9 cellular contexts compared by ENCODE assay signal in genomic region chr1:119549719-119550141, GRCh38. TPM values are rescaled to one million over a fixed set of nuclear protein-coding genes. Genes with fewer than 3 reads are reported as not detected.
DNase-seq lines count a peak whose midpoint lies in the region; ATAC-seq, FAIRE-seq and TF ChIP-seq lines count a peak whose summit lies in the region.
"Had no signal": no experiment of that assay in that cellular context is flagged by ENCODE, and none has a peak within 500 bp of the region (broad histone marks: within the 10 kb centered on the region; RNA-seq: fewer than 3 reads in every experiment).

No MANE protein-coding gene starts in this region.

- DNase-seq in AG08396 (ENCODE audit: low spot score) (peak; percentile 34), GM13977 (ENCODE audit: low spot score) (peak; percentile 11), HPDE6-E6E7 (ENCODE audit: extremely low spot score) (peak; percentile 12), NCI-H774 (lab: John Stamatoyannopoulos, UW) (peak; percentile 53), body of pancreas (peak; percentile 64 to 81 (median 69)), kidney (no peak), stomach (peak; percentile 39)
- DNase-seq in activated T-helper 2 cell treated with anti-CD3 and anti-CD28 coated beads, Interferon-gamma antibody, Interleukin-2, Interleukin-4, amounts not matched to agents 10 μg/mL and 5 μg/mL and 100 μg/mL, durations not matched to agents 14 hours and 24 hours and 36 hours (ENCODE audit: low spot score) = no peak

- no peak for FAIRE-seq in kidney (lab: Jason Lieb, UNC)

- H3K9me3 Mint-ChIP-seq in activated T-helper 2 cell treated with anti-CD3 and anti-CD28 coated beads, Interferon-gamma antibody, Interleukin-2, Interleukin-4, amounts not matched to agents 10 μg/mL and 5 μg/mL and 100 μg/mL, durations not matched to agents 14 hours and 24 hours and 36 hours = no peaks in the 10 kb centered on the region

- intact Hi-C loops in body of pancreas (cut with DNase I) = no loop called here
- intact Hi-C loops in kidney (cut with DNase I) = no loop called here
- intact Hi-C loops in stomach (cut with DNase I; ENCODE audit: low total_unique reads) = no loop called here
- intact Hi-C loops in activated T-helper 2 cell treated with anti-CD3 and anti-CD28 coated beads, Interferon-gamma antibody, Interleukin-2, Interleukin-4, amounts not matched to agents 10 μg/mL and 5 μg/mL and 100 μg/mL, durations not matched to agents 14 hours and 24 hours and 36 hours (cut with micrococcal nuclease) = no loop called here

- in situ Hi-C loops in GM13977 (cut with MboI; ENCODE audit: low pct_unique_long_range_greater_than_20kb, low sequenced_read_pairs, unreplicated experiment) = no loop called here

- 52 to 65% methylated on average over 4 to 5 of the region's 5 CpGs for WGBS in body of pancreas, 2 donors
- WGBS in stomach, 5 donors = 58 to 65% (median 62%) methylated on average over 5 of the region's 5 CpGs

- TF ChIP-seq CTCF in GM13977 (IDR thresholded peaks at IDR 0.05; ENCODE audit: extremely low read depth, insufficient read depth, missing control alignments) = peak; percentile 66
- peak; percentile 32 to 66 (median 56) for TF ChIP-seq CTCF in body of pancreas (IDR thresholded peaks at IDR 0.05)
- peak; percentile 49 for TF ChIP-seq CTCF in kidney (IDR thresholded peaks at IDR 0.05; ENCODE audit: borderline replicate concordance, extremely low read depth, insufficient read depth)
- peak in 3 of 7 experiments; percentile 23 to 33 (median 31) for TF ChIP-seq CTCF in stomach (IDR thresholded peaks at IDR 0.05)

- peak; percentile 57 for ATAC-seq in body of pancreas

- H3K4me1 ChIP-seq in body of pancreas = peaks cover 38% of the 10 kb centered on the region
- peaks cover 0 to 6% of the 10 kb centered on the region in 2 donors for H3K4me1 ChIP-seq in kidney (ENCODE audit: control insufficient read depth in 1 of 2, insufficient read depth in 1 of 2, low read depth in 1 of 2, low read length in 2 of 2)
- peaks cover 0 to 15% (median 11%) of the 10 kb centered on the region in 4 donors for H3K4me1 ChIP-seq in stomach

- no peak overlapping the region for H3K4me3 Mint-ChIP-seq in activated T-helper 2 cell treated with anti-CD3 and anti-CD28 coated beads, Interferon-gamma antibody, Interleukin-2, Interleukin-4, amounts not matched to agents 10 μg/mL and 5 μg/mL and 100 μg/mL, durations not matched to agents 14 hours and 24 hours and 36 hours (ENCODE audit: low read depth)

- H3K27ac Mint-ChIP-seq in activated T-helper 2 cell treated with anti-CD3 and anti-CD28 coated beads, Interferon-gamma antibody, Interleukin-2, Interleukin-4, amounts not matched to agents 10 μg/mL and 5 μg/mL and 100 μg/mL, durations not matched to agents 14 hours and 24 hours and 36 hours = no peak overlapping the region

- no peak for TF ChIP-seq POLR2A in body of pancreas (IDR thresholded peaks at IDR 0.05)
- TF ChIP-seq POLR2A in stomach (IDR thresholded peaks at IDR 0.05) = no peak

- H3K27me3 Mint-ChIP-seq in activated T-helper 2 cell treated with anti-CD3 and anti-CD28 coated beads, Interferon-gamma antibody, Interleukin-2, Interleukin-4, amounts not matched to agents 10 μg/mL and 5 μg/mL and 100 μg/mL, durations not matched to agents 14 hours and 24 hours and 36 hours (ENCODE audit: low read depth) = no peaks in the 10 kb centered on the region

- H3K9me3 ChIP-seq in body of pancreas (no peaks in the 10 kb centered on the region), kidney (ENCODE audit: control insufficient read depth in 1 of 2, low read length in 2 of 2) (no peaks in the 10 kb centered on the region), stomach (no peaks in the 10 kb centered on the region)

- TF ChIP-seq EP300 in stomach (IDR thresholded peaks at IDR 0.05) = no peak

- no peaks in the 10 kb centered on the region for H3K36me3 Mint-ChIP-seq in activated T-helper 2 cell treated with anti-CD3 and anti-CD28 coated beads, Interferon-gamma antibody, Interleukin-2, Interleukin-4, amounts not matched to agents 10 μg/mL and 5 μg/mL and 100 μg/mL, durations not matched to agents 14 hours and 24 hours and 36 hours (ENCODE audit: low read depth)

- H3K36me3 ChIP-seq in body of pancreas (replicated peaks in 1 of 2; ENCODE audit: insufficient read depth in 1 of 2, low read depth in 2 of 2) (no peaks in the 10 kb centered on the region), kidney (ENCODE audit: control insufficient read depth in 1 of 2, insufficient read depth in 2 of 2, low read length in 2 of 2) (no peaks in the 10 kb centered on the region), stomach (no peaks in the 10 kb centered on the region)

- H3K27ac ChIP-seq in body of pancreas (no peak overlapping the region), kidney (ENCODE audit: low read depth in 2 of 2, low read length in 2 of 2) (no peak overlapping the region), stomach (no peak overlapping the region)

- no peaks in the 10 kb centered on the region for H3K4me1 Mint-ChIP-seq in activated T-helper 2 cell treated with anti-CD3 and anti-CD28 coated beads, Interferon-gamma antibody, Interleukin-2, Interleukin-4, amounts not matched to agents 10 μg/mL and 5 μg/mL and 100 μg/mL, durations not matched to agents 14 hours and 24 hours and 36 hours (ENCODE audit: low read depth)

- no peak overlapping the region for H3K4me3 ChIP-seq in body of pancreas
- H3K4me3 ChIP-seq in kidney (ENCODE audit: low read length in 2 of 2) = no peak overlapping the region
- no peak overlapping the region for H3K4me3 ChIP-seq in stomach

- H3K9ac ChIP-seq in kidney (ENCODE audit: low read length in 2 of 2) = no peak overlapping the region

- no peaks in the 10 kb centered on the region for H3K27me3 ChIP-seq in body of pancreas
- no peaks in the 10 kb centered on the region for H3K27me3 ChIP-seq in stomach

RNA-seq across cellular contexts. Expression of gene HSD3B1, which starts 42.7 kb away (rescaled TPM):
- not detected for total RNA-seq in body of pancreas
- total RNA-seq in kidney = not detected
- polyA plus RNA-seq in kidney (ENCODE audit: insufficient read depth, low read depth, low replicate concordance) = not detected
- not detected for total RNA-seq in stomach
- polyA plus RNA-seq in stomach = not detected
- not detected in 2 replicates for total RNA-seq in activated T-helper 2 cell treated with anti-CD3 and anti-CD28 coated beads, Interferon-gamma antibody, Interleukin-2, Interleukin-4, amounts not matched to agents 10 μg/mL and 5 μg/mL and 100 μg/mL, durations not matched to agents 14 hours and 24 hours and 36 hours
- total RNA-seq: mononuclear cell had no signal

Comparison
In these comparisons a context has a peak if more than half of its experiments do, and no peak if none do; other contexts are left out.
1. DNase-seq: peak in AG08396 (single experiment), GM13977 (single experiment), HPDE6-E6E7 (single experiment), NCI-H774 (single experiment), body of pancreas (4 of 4) and stomach (single experiment); none in kidney (single experiment) and activated T-helper 2 cell treated with anti-CD3 and anti-CD28 coated beads, Interferon-gamma antibody, Interleukin-2, Interleukin-4, amounts not matched to agents 10 μg/mL and 5 μg/mL and 100 μg/mL, durations not matched to agents 14 hours and 24 hours and 36 hours (single experiment).